Comparison of ENCODE assay signal across 8 cellular contexts in the genomic region with DNA sequence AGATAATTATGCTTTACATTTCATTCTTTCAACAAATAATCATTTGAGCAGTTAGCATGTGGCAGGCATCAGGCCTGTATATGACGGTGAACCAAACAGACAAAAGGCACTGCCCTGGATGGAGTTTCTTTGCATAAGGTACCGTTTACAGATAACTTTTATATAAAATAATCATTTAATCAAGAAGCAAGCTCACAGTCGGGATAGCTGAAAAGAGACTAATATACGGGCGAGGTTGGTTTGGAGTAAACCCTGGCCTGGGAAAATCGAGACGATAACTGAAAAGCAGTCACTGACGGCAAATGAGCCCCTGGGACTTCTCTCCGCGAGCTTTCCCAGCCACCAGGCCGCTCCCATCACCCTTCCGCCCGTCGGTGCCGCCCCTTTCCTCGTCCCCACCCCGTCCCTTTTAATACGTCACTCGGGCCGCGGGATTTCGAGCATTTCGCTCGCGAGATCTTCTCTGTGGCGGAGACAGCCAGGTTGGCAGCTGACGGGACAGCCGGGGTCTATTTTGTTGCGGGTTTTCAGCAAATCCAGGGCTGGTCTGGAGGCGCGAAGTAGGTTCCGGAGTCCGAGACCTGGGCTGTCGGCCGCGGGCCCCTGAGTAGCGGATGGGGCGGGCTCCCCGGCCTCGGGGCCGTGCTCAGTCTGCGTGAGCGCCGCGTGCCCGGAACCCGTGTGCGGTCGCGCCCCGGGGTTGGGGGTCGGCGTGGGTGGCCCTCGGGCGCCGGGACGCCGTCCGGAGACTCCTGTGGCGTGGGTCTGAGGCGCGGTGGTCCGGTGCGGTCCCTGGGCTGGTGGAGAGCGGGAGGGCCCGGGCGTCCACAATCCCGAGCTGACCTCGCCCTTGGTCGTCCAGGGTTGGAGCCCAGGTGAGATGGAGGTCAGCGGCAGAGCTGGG. TPM values are rescaled to one million over a fixed set of nuclear protein-coding genes. Genes with fewer than 3 reads are reported as not detected.
DNase-seq lines count a peak whose midpoint lies in the region; ATAC-seq and TF ChIP-seq lines count a peak whose summit lies in the region.

A gene (plus strand): TSS at position 462 of the 904 bp plus-strand sequence. CDS start 703 bp downstream, outside the sequence.

- ATAC-seq in GM19395 (IDR thresholded peaks at IDR 0.05; ENCODE audit: unreplicated experiment) (peak; percentile 99), HG03565 (IDR thresholded peaks at IDR 0.05; ENCODE audit: unreplicated experiment) (peak; percentile 95), right lobe of liver (peak; percentile 85 to 94 (median 91))

- peak within 1 kb of the TSS; percentile 87 for H3K27ac ChIP-seq in C4-2B
- peak within 1 kb of the TSS; percentile 20 to 97 (median 87) for H3K27ac ChIP-seq in dorsolateral prefrontal cortex
- H3K27ac ChIP-seq in right lobe of liver = peak within 1 kb of the TSS; percentile 98 to 99 (median 99)

- WGBS in right lobe of liver (ENCODE audit: insufficient coverage, low coverage, low lambda C conversion rate, missing lambda C conversion rate) = 0% methylated on average over 13 of the region's 71 CpGs

- no peaks in the 10 kb centered on the region for H3K27me3 ChIP-seq in dorsolateral prefrontal cortex
- no peaks in the 10 kb centered on the region for H3K27me3 ChIP-seq in right lobe of liver

- peak; percentile 88 for TF ChIP-seq POLR2A in right lobe of liver (IDR thresholded peaks at IDR 0.05)

- DNase-seq in NCI-H774 (lab: John Stamatoyannopoulos, UW) (peak; percentile 95), dorsolateral prefrontal cortex (peak; percentile 77 to 96 (median 94)), right lobe of liver (peak; percentile 96)
- peak; percentile 93 to 96 for DNase-seq in activated CD4-positive, alpha-beta T cell treated with anti-CD3 and anti-CD28 coated beads, Interleukin-2, amount 50 U/mL, for 48 hours
- DNase-seq in stimulated activated CD4-positive, alpha-beta T cell treated with anti-CD3 and anti-CD28 coated beads, Interleukin-4, amount 100 ng/mL, for 4 hours = peak; percentile 90 to 91

- TF ChIP-seq CTCF in C4-2B (conservative IDR thresholded peaks at IDR 0.05) (no peak), dorsolateral prefrontal cortex (IDR thresholded peaks at IDR 0.05 in 54 of 56, conservative IDR thresholded peaks at IDR 0.05 in 2 of 56; ENCODE audit: low read depth in 1 of 56, partially characterized antibody in 56 of 56) (peak in 12 of 56 donors; percentile 8 to 33 (median 20)), right lobe of liver (IDR thresholded peaks at IDR 0.05) (no peak)

- no peaks in the 10 kb centered on the region for H3K36me3 ChIP-seq in right lobe of liver

- H3K9me3 ChIP-seq in right lobe of liver = no peaks in the 10 kb centered on the region

- H3K4me1 ChIP-seq in right lobe of liver = peaks cover 0 to 22% (median 4%) of the 10 kb centered on the region in 4 donors

- intact Hi-C loops in dorsolateral prefrontal cortex (cut with DNase I) = loop anchor here in 1 of 2 donors (5.0 to 10.0 kb wide), 2 partner anchors 116 to 464 kb away; a partner anchor contains a TSS
- intact Hi-C loops in right lobe of liver (cut with DNase I) = no loop called here

- peak within 1 kb of the TSS; percentile 64 to 99 (median 93) for H3K4me3 ChIP-seq in dorsolateral prefrontal cortex
- H3K4me3 ChIP-seq in right lobe of liver = peak within 1 kb of the TSS; percentile 80 to 91 (median 91)

RNA-seq across cellular contexts. Expression of the gene that starts here (rescaled TPM):
- total RNA-seq in dorsolateral prefrontal cortex (10 to 100 TPM; 32.8 to 69.9 (median 50.7) TPM), right lobe of liver (10 to 100 TPM; 33.3 to 46.7 (median 42.2) TPM)

Comparison
In these comparisons a context has a peak if more than half of its experiments do, and no peak if none do; other contexts are left out.
1. Peak in every context shown above with its lines: DNase-seq, ATAC-seq, H3K4me3 ChIP-seq and H3K27ac ChIP-seq.